14 cellular contexts compared by ENCODE assay signal in the genomic region with DNA sequence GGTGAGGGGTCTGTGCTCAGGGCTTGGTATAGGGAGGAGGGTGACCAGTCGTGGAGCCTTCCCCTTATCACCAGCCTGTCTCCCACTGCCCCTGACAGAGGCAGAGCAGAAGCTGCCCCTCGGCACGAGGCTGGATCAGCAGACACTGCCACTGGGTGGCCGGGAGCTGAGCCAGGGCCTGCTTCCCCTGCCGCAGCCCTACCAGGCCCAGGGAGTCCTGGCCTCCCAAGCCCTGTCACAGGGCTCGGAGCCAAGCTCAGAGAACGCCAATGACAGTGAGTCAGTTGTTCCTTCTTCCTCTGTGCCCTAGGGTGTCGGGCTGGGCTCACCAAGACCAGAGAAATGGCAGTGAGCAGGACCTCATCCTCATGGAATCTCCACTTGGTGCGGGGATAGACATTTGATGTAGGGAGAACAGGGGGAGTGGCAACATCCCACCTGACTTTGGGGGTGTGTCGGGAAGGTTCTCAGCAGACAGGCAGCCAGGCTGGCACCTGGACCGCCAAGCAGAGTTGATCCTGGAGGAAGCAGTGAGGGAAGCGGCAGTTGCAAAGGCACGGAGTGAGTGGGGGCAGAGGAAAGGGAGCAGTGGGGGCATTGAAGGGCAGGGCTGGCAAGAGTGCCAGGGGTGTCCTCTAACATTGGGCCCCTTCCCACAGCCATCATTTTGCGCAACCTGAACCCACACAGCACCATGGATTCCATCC. TPM values are rescaled to one million over a fixed set of nuclear protein-coding genes. Genes with fewer than 3 reads are reported as not detected.
A peak's percentile ranks its signal among the peaks of the same experiment; 100 is the strongest.
DNase-seq lines count a peak whose midpoint lies in the region; ATAC-seq and TF ChIP-seq lines count a peak whose summit lies in the region.
"Had no signal": no experiment of that assay in that cellular context is flagged by ENCODE, and none has a peak within 500 bp of the region (broad histone marks: within the 10 kb centered on the region; RNA-seq: fewer than 3 reads in every experiment).

No MANE protein-coding gene starts in this region.

- peaks cover 8% of the 10 kb centered on the region; the same call in 1 of the 2 replicates for H3K36me3 ChIP-seq in MG63
- H3K36me3 ChIP-seq in endodermal cell (ENCODE audit: control insufficient read depth, insufficient read depth, low read length), result peaks cover 15% of the 10 kb centered on the region
- peaks cover 34 to 43% of the 10 kb centered on the region in 2 donors for H3K36me3 ChIP-seq in stomach smooth muscle (ENCODE audit: control insufficient read depth in 2 of 2, insufficient read depth in 2 of 2, low read length in 2 of 2)

- H3K4me1 ChIP-seq in endodermal cell (ENCODE audit: control insufficient read depth, insufficient read depth, low read length), result no peaks in the 10 kb centered on the region
- H3K4me1 ChIP-seq in stomach smooth muscle (ENCODE audit: control insufficient read depth, insufficient read depth, low read length), result peaks cover 16% of the 10 kb centered on the region
- H3K4me1 ChIP-seq: Caco-2 had no signal

- ATAC-seq in HG02588 (IDR thresholded peaks at IDR 0.05; ENCODE audit: unreplicated experiment), result no peak
- no peak for ATAC-seq in GM21360 (IDR thresholded peaks at IDR 0.05; ENCODE audit: unreplicated experiment)
- no peak for ATAC-seq in stimulated activated naive CD8-positive, alpha-beta T cell treated with anti-CD3 and anti-CD28 coated beads, Interleukin-15, amount 100 ng/mL, for 72 hours
- ATAC-seq: activated CD8-positive, alpha-beta T cell treated with anti-CD3 and anti-CD28 coated beads for 36 hours; GM12878; stimulated activated memory B cell treated with anti-CD40 and anti-IgM and Interleukin-4, amounts not matched to agents 10 μg/mL and 1 μg/mL and 100 μg/mL, for 72 hours had no signal

- TF ChIP-seq CTCF in endodermal cell (conservative IDR thresholded peaks at IDR 0.05), result no peak

- no peaks in the 10 kb centered on the region for H3K27me3 Mint-ChIP-seq in endodermal cell (ENCODE audit: insufficient read depth)
- no peaks in the 10 kb centered on the region for H3K27me3 Mint-ChIP-seq in stimulated activated naive CD8-positive, alpha-beta T cell treated with anti-CD3 and anti-CD28 coated beads, Interleukin-15, amount 100 ng/mL, for 72 hours
- H3K27me3 Mint-ChIP-seq: activated CD8-positive, alpha-beta T cell treated with anti-CD3 and anti-CD28 coated beads for 36 hours; activated naive CD8-positive, alpha-beta T cell; stimulated activated memory B cell treated with anti-CD40 and anti-IgM and Interleukin-4, amounts not matched to agents 10 μg/mL and 1 μg/mL and 100 μg/mL, for 72 hours had no signal

- H3K9me3 ChIP-seq in MG63, result no peaks in the 10 kb centered on the region
- H3K9me3 ChIP-seq in endodermal cell (ENCODE audit: control insufficient read depth, low read length), result no peaks in the 10 kb centered on the region
- no peaks in the 10 kb centered on the region for H3K9me3 ChIP-seq in stomach smooth muscle (ENCODE audit: control insufficient read depth in 2 of 2, low read length in 2 of 2)
- H3K9me3 ChIP-seq: Caco-2 had no signal

- H3K4me3 ChIP-seq in MG63, result no peak overlapping the region
- H3K4me3 ChIP-seq in endodermal cell (ENCODE audit: low read length), result no peak overlapping the region
- H3K4me3 ChIP-seq in stomach smooth muscle (ENCODE audit: low read length in 2 of 2), result no peak overlapping the region
- H3K4me3 ChIP-seq: GM12878 had no signal

- H3K9ac ChIP-seq in endodermal cell (ENCODE audit: extremely low read depth, low read length, poor library complexity, severe bottlenecking) (no peak overlapping the region), stomach smooth muscle (ENCODE audit: low read length in 2 of 2) (no peak overlapping the region)

- H3K4me3 Mint-ChIP-seq in endodermal cell, result no peak overlapping the region
- no peak overlapping the region for H3K4me3 Mint-ChIP-seq in stimulated activated naive CD8-positive, alpha-beta T cell treated with anti-CD3 and anti-CD28 coated beads, Interleukin-15, amount 100 ng/mL, for 72 hours
- H3K4me3 Mint-ChIP-seq: activated CD8-positive, alpha-beta T cell treated with anti-CD3 and anti-CD28 coated beads for 36 hours; activated naive CD8-positive, alpha-beta T cell; stimulated activated memory B cell treated with anti-CD40 and anti-IgM and Interleukin-4, amounts not matched to agents 10 μg/mL and 1 μg/mL and 100 μg/mL, for 72 hours had no signal

- 92 to 96% methylated on average over 2 to 13 of the region's 14 CpGs for WGBS in endodermal cell (ENCODE audit: insufficient coverage in 1 of 2, insufficient read length in 1 of 2), 2 experiments

- no peak overlapping the region for H3K27ac ChIP-seq in endodermal cell (ENCODE audit: low read depth, low read length)
- peak overlapping the region; percentile 41 for H3K27ac ChIP-seq in stomach smooth muscle (ENCODE audit: low read length)

- H3K36me3 Mint-ChIP-seq in endodermal cell (ENCODE audit: low read depth), result peaks cover 48% of the 10 kb centered on the region
- H3K36me3 Mint-ChIP-seq: activated naive CD8-positive, alpha-beta T cell had no signal

- H3K27me3 ChIP-seq in MG63 (no peaks in the 10 kb centered on the region), endodermal cell (ENCODE audit: control insufficient read depth, insufficient read depth, low read length, poor library complexity, severe bottlenecking) (no peaks in the 10 kb centered on the region), stomach smooth muscle (ENCODE audit: control insufficient read depth in 1 of 2, insufficient read depth in 2 of 2, low read length in 2 of 2) (peaks cover 0 to 21% of the 10 kb centered on the region in 2 donors)

- DNase-seq in MG63 (peak; percentile 64), endodermal cell (peak; percentile 31), iris pigment epithelial cell (ENCODE audit: low read depth) (peak; percentile 31), dermis blood vessel endothelial cell (no peak)
- no peak for DNase-seq in stimulated activated naive CD8-positive, alpha-beta T cell treated with anti-CD3 and anti-CD28 coated beads, Interleukin-15, amount 100 ng/mL, for 72 hours
- DNase-seq: activated CD8-positive, alpha-beta T cell treated with anti-CD3 and anti-CD28 coated beads for 36 hours; Caco-2; NCI-H524 treated with DMSO at 0.1 percent for 48 hours had no signal

- no peaks in the 10 kb centered on the region for H3K4me1 Mint-ChIP-seq in endodermal cell
- no peaks in the 10 kb centered on the region for H3K4me1 Mint-ChIP-seq in stimulated activated naive CD8-positive, alpha-beta T cell treated with anti-CD3 and anti-CD28 coated beads, Interleukin-15, amount 100 ng/mL, for 72 hours

- no peak overlapping the region for H3K27ac Mint-ChIP-seq in endodermal cell
- H3K27ac Mint-ChIP-seq in stimulated activated naive CD8-positive, alpha-beta T cell treated with anti-CD3 and anti-CD28 coated beads, Interleukin-15, amount 100 ng/mL, for 72 hours, result peak overlapping the region in 1 of 2 donors; percentile 83
- H3K27ac Mint-ChIP-seq: activated CD8-positive, alpha-beta T cell treated with anti-CD3 and anti-CD28 coated beads for 36 hours; activated naive CD8-positive, alpha-beta T cell; stimulated activated memory B cell treated with anti-CD40 and anti-IgM and Interleukin-4, amounts not matched to agents 10 μg/mL and 1 μg/mL and 100 μg/mL, for 72 hours had no signal

- peaks cover 53% of the 10 kb centered on the region for H3K9me3 Mint-ChIP-seq in endodermal cell
- H3K9me3 Mint-ChIP-seq in stimulated activated naive CD8-positive, alpha-beta T cell treated with anti-CD3 and anti-CD28 coated beads, Interleukin-15, amount 100 ng/mL, for 72 hours, result no peaks in the 10 kb centered on the region
- H3K9me3 Mint-ChIP-seq: activated CD8-positive, alpha-beta T cell treated with anti-CD3 and anti-CD28 coated beads for 36 hours; stimulated activated memory B cell treated with anti-CD40 and anti-IgM and Interleukin-4, amounts not matched to agents 10 μg/mL and 1 μg/mL and 100 μg/mL, for 72 hours had no signal

RNA-seq across cellular contexts. Expression of gene UBA1, which starts 14.3 kb away (rescaled TPM):
- 108 and 121 TPM in 2 replicates for total RNA-seq in MG63 (2014; rRNA removed; shearing (Covaris generic); ENCODE audit: low replicate concordance)
- 100 to 1,000 TPM; 233 to 448 TPM for total RNA-seq in endodermal cell
- polyA plus RNA-seq in endodermal cell (2013, experiment 1 of 2), result 280 TPM
- 253 TPM for polyA plus RNA-seq in endodermal cell (2013, experiment 2 of 2)
- total RNA-seq in dermis blood vessel endothelial cell, result 126 and 194 TPM in 2 replicates

RNA-seq across cellular contexts. Expression of gene RBM10, which starts 34.4 kb away (rescaled TPM):
- 36.9 and 46.9 TPM in 2 replicates for total RNA-seq in MG63 (2014; rRNA removed; shearing (Covaris generic); ENCODE audit: low replicate concordance)
- 10 to 100 TPM; 48.3 to 50.6 TPM for total RNA-seq in endodermal cell
- 64.6 TPM for polyA plus RNA-seq in endodermal cell (2013, experiment 1 of 2)
- polyA plus RNA-seq in endodermal cell (2013, experiment 2 of 2), result 58.3 TPM
- 57.2 and 83.3 TPM in 2 replicates for total RNA-seq in dermis blood vessel endothelial cell

RNA-seq across cellular contexts. Expression of gene NDUFB11, which starts 34.9 kb away (rescaled TPM):
- 65.9 and 80.8 TPM in 2 replicates for total RNA-seq in MG63 (2014; rRNA removed; shearing (Covaris generic); ENCODE audit: low replicate concordance)
- total RNA-seq in endodermal cell (100 to 1,000 TPM in 1 of 2 donors, 10 to 100 TPM in 1; 86.1 to 108 TPM), dermis blood vessel endothelial cell (59.8 and 65.3 TPM in 2 replicates)
- 112 TPM for polyA plus RNA-seq in endodermal cell (2013, experiment 1 of 2)
- polyA plus RNA-seq in endodermal cell (2013, experiment 2 of 2), result 102 TPM

RNA-seq across cellular contexts. Expression of gene CDK16, which starts 39.1 kb away (rescaled TPM):
- 38.2 and 71.2 TPM in 2 replicates for total RNA-seq in MG63 (2014; rRNA removed; shearing (Covaris generic); ENCODE audit: low replicate concordance)
- total RNA-seq in endodermal cell (100 to 1,000 TPM; 167 to 245 TPM), dermis blood vessel endothelial cell (97.5 and 172 TPM in 2 replicates)
- polyA plus RNA-seq in endodermal cell (2013, experiment 1 of 2), result 166 TPM
- polyA plus RNA-seq in endodermal cell (2013, experiment 2 of 2), result 145 TPM

RNA-seq across cellular contexts. Expression of gene USP11, which starts 53.4 kb away (rescaled TPM):
- 16.0 and 16.2 TPM in 2 replicates for total RNA-seq in MG63 (2014; rRNA removed; shearing (Covaris generic); ENCODE audit: low replicate concordance)
- total RNA-seq in endodermal cell (100 to 1,000 TPM; 113 to 214 TPM), dermis blood vessel endothelial cell (35.6 and 51.1 TPM in 2 replicates)
- polyA plus RNA-seq in endodermal cell (2013, experiment 1 of 2), result 126 TPM
- 106 TPM for polyA plus RNA-seq in endodermal cell (2013, experiment 2 of 2)

Comparison
In these comparisons a context has a peak if more than half of its experiments do, and no peak if none do; other contexts are left out.
1. DNase-seq: peak in MG63 (single experiment), endodermal cell (single experiment) and iris pigment epithelial cell (single experiment); none in stimulated activated naive CD8-positive, alpha-beta T cell treated with anti-CD3 and anti-CD28 coated beads, Interleukin-15, amount 100 ng/mL, for 72 hours (0 of 2) and dermis blood vessel endothelial cell (single experiment).